In genomic region chr9:129014124-129014523, GRCh38 we compare ENCODE assay signal across 29 cellular contexts.
"Had no signal": no experiment of that assay in that cellular context is flagged by ENCODE, and none has a peak within 500 bp of the region (broad histone marks: within the 10 kb centered on the region; RNA-seq: fewer than 3 reads in every experiment).

No MANE protein-coding gene starts in this region.

- H3K27ac ChIP-seq: adrenal gland, SJSA1, VCaP had no signal

- H3K9me3 ChIP-seq: adrenal gland, SJSA1, SK-N-SH had no signal

- H3K4me2 ChIP-seq: SK-N-SH had no signal

- H3K9me3 Mint-ChIP-seq: activated CD4-positive, alpha-beta T cell treated with anti-CD3 and anti-CD28 coated beads, Interleukin-2, amount 10 ng/mL, durations not matched to agents 24 days and 14 days; activated CD8-positive, alpha-beta T cell treated with anti-CD3 and anti-CD28 coated beads for 36 hours; activated naive CD4-positive, alpha-beta T cell treated with anti-CD3 and anti-CD28 coated beads for 36 hours; activated naive CD4-positive, alpha-beta T cell treated with anti-CD3 and anti-CD28 coated beads, Interleukin-2, amount 50 U/mL, for 72 hours; activated T-cell treated with anti-CD3 and anti-CD28 coated beads, Interleukin-2, amount 50 U/mL, for 24 hours; brain; T-helper 1 cell treated with Interleukin-12 subunit alpha and Interleukin-12 subunit beta and Interleukin-4 antibody, amounts not matched to agents 30 μg/mL and 1 μg/mL, for 36 hours had no signal

- H3K9ac ChIP-seq: SK-N-SH had no signal

- H3K4me1 Mint-ChIP-seq: activated CD4-positive, alpha-beta T cell treated with anti-CD3 and anti-CD28 coated beads, Interleukin-2, amount 10 ng/mL, durations not matched to agents 24 days and 14 days had no signal

- DNase-seq: activated CD4-positive, alpha-beta T cell treated with anti-CD3 and anti-CD28 coated beads, Interleukin-2, amount 10 ng/mL, durations not matched to agents 24 days and 14 days; activated CD4-positive, alpha-beta T cell treated with anti-CD3 and anti-CD28 coated beads, Interleukin-2, amount 50 U/mL, for 4 hours; activated CD4-positive, CD25-positive, alpha-beta regulatory T cell; activated CD8-positive, alpha-beta T cell treated with anti-CD3 and anti-CD28 coated beads for 36 hours; activated gamma-delta T cell treated with Interleukin-2 at 50 U/mL for 16 hours; activated naive CD4-positive, alpha-beta T cell treated with anti-CD3 and anti-CD28 coated beads for 36 hours; activated T-cell treated with anti-CD3 and anti-CD28 coated beads, Interleukin-2, amount 50 U/mL, for 24 hours; adrenal gland; anterior cingulate cortex; cerebellar nuclear complex; NCI-H1048; NCI-H1105 treated with DMSO at 0.1 percent for 48 hours; NCI-H1436; NCI-H1694; NCI-H1930; NCI-H2081 treated with DMSO at 0.1 percent for 48 hours; NCI-H226; NCI-H446 treated with DMSO at 0.1 percent for 48 hours; NCI-H524; NCI-H69; SHP77 treated with DMSO at 0.1 percent for 48 hours; SK-N-SH had no signal

- H3K4me3 Mint-ChIP-seq: activated CD4-positive, alpha-beta T cell treated with anti-CD3 and anti-CD28 coated beads, Interleukin-2, amount 10 ng/mL, durations not matched to agents 24 days and 14 days; activated CD8-positive, alpha-beta T cell treated with anti-CD3 and anti-CD28 coated beads for 36 hours; activated naive CD4-positive, alpha-beta T cell treated with anti-CD3 and anti-CD28 coated beads for 36 hours; activated T-cell treated with anti-CD3 and anti-CD28 coated beads, Interleukin-2, amount 50 U/mL, for 24 hours; brain; T-helper 1 cell treated with Interleukin-12 subunit alpha and Interleukin-12 subunit beta and Interleukin-4 antibody, amounts not matched to agents 30 μg/mL and 1 μg/mL, for 36 hours had no signal

- ATAC-seq: activated CD8-positive, alpha-beta T cell treated with anti-CD3 and anti-CD28 coated beads for 36 hours; K562; Panc1 had no signal

- H3K9me2 ChIP-seq: SK-N-SH had no signal

- H3K4me3 ChIP-seq: adrenal gland, K562, SJSA1 had no signal

- H3K27me3 ChIP-seq: adrenal gland, SJSA1 had no signal

- H3K27ac Mint-ChIP-seq: activated CD4-positive, alpha-beta T cell treated with anti-CD3 and anti-CD28 coated beads, Interleukin-2, amount 10 ng/mL, durations not matched to agents 24 days and 14 days; activated CD8-positive, alpha-beta T cell treated with anti-CD3 and anti-CD28 coated beads for 36 hours; activated naive CD4-positive, alpha-beta T cell treated with anti-CD3 and anti-CD28 coated beads for 36 hours; activated T-cell treated with anti-CD3 and anti-CD28 coated beads, Interleukin-2, amount 50 U/mL, for 24 hours; T-helper 1 cell treated with Interleukin-12 subunit alpha and Interleukin-12 subunit beta and Interleukin-4 antibody, amounts not matched to agents 30 μg/mL and 1 μg/mL, for 36 hours had no signal

- H3K27me3 Mint-ChIP-seq: activated CD4-positive, alpha-beta T cell treated with anti-CD3 and anti-CD28 coated beads, Interleukin-2, amount 10 ng/mL, durations not matched to agents 24 days and 14 days; activated CD8-positive, alpha-beta T cell treated with anti-CD3 and anti-CD28 coated beads for 36 hours; activated T-cell treated with anti-CD3 and anti-CD28 coated beads, Interleukin-2, amount 50 U/mL, for 24 hours; brain had no signal

- H3K4me1 ChIP-seq: adrenal gland, SJSA1 had no signal
